Comparison of ENCODE assay signal across 8 cellular contexts in the genomic region with DNA sequence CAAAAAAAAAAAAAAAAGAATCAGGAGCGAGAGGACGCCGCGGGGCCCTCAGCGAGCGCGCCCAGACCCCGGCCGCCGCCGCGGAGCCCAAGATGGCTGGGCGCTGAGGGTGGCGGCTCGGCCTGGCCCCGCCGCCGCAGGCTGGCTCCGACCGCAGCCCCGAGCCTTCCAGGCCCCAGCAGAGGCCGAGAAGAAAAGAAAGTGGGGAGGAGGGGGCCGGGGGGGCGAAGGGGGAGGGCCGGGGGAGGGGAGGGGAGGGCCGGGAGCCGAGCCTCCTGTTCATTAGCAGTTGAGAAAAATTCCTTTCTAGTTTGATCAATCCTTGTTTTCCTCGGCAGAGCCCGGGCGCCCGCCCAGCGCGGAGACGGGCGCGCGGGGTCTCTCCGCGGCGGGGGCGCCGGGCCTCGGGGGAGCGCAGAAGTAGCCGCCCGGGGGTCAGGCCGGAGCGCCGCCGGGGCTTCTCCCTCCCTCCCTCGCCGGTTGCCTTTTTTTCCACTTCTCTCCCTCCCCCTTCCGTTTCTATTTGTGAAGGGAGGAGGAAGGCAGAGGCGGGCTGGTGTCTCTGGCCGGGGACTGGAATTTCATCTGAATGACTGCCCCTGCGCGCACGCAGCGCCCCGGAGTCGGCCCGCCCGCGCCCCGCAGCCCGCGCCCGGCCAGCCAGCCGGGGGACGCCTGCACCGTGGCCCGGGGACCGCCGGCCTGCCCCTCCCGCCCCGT. TPM values are rescaled to one million over a fixed set of nuclear protein-coding genes. Genes with fewer than 3 reads are reported as not detected.
DNase-seq lines count a peak whose midpoint lies in the region; ATAC-seq and TF ChIP-seq lines count a peak whose summit lies in the region.

No MANE protein-coding gene starts in this region.

- peak overlapping the region; percentile 99 for H3K27ac ChIP-seq in subcutaneous abdominal adipose tissue (ENCODE audit: low read depth, low read length)

- peaks cover 23% of the 10 kb centered on the region for H3K4me1 ChIP-seq in mucosa of descending colon (ENCODE audit: low read depth)
- H3K4me1 ChIP-seq in subcutaneous abdominal adipose tissue (ENCODE audit: control insufficient read depth in 5 of 5, insufficient read depth in 5 of 5, low read length in 5 of 5) = peaks cover 10 to 48% (median 34%) of the 10 kb centered on the region in 5 donors

- no peaks in the 10 kb centered on the region for H3K9me3 ChIP-seq in mucosa of descending colon
- H3K9me3 ChIP-seq in subcutaneous abdominal adipose tissue (ENCODE audit: control insufficient read depth in 5 of 5, low read length in 5 of 5) = no peaks in the 10 kb centered on the region

- DNase-seq in Ammon's horn (ENCODE audit: low spot score) (peak; percentile 84), NCI-H526 (lab: John Stamatoyannopoulos, UW) (peak; percentile 23 to 73), erythroblast (lab: John Stamatoyannopoulos, UW) (peak; percentile 74 to 81), mucosa of descending colon (peak; percentile 71 to 82 (median 78))
- DNase-seq in activated CD8-positive, alpha-beta memory T cell treated with anti-CD3 and anti-CD28 coated beads, Interleukin-2, amount 50 U/mL, for 4 hours = peak; percentile 51

- intact Hi-C loops in mucosa of descending colon (cut with DNase I, micrococcal nuclease) = no loop called here

- H3K4me3 ChIP-seq in mucosa of descending colon (peak overlapping the region; percentile 77), subcutaneous abdominal adipose tissue (ENCODE audit: low read depth in 1 of 5, low read length in 5 of 5) (peak overlapping the region; percentile 50 to 99 (median 97))

- H3K36me3 ChIP-seq in mucosa of descending colon (ENCODE audit: low read depth) (peaks cover 3% of the 10 kb centered on the region), subcutaneous abdominal adipose tissue (ENCODE audit: control insufficient read depth in 5 of 5, insufficient read depth in 5 of 5, low read length in 5 of 5) (peaks cover 0 to 9% (median 6%) of the 10 kb centered on the region in 5 donors)

- H3K9ac ChIP-seq in subcutaneous abdominal adipose tissue (ENCODE audit: low read length in 5 of 5) = peak overlapping the region in 4 of 5 donors; percentile 72 to 99 (median 88)

- TF ChIP-seq POLR2A in erythroblast (IDR thresholded peaks at IDR 0.05; ENCODE audit: low read length) = no peak

- ATAC-seq in GM21723 (IDR thresholded peaks at IDR 0.05; ENCODE audit: unreplicated experiment) (peak; percentile 3), mucosa of descending colon (peak; percentile 1), HG02884 (IDR thresholded peaks at IDR 0.05; ENCODE audit: unreplicated experiment) (no peak)

- H3K27me3 ChIP-seq in subcutaneous abdominal adipose tissue (ENCODE audit: control insufficient read depth in 5 of 5, insufficient read depth in 4 of 5, low read length in 5 of 5) = no peaks in the 10 kb centered on the region

- TF ChIP-seq CTCF in mucosa of descending colon (IDR thresholded peaks at IDR 0.05) = no peak

RNA-seq across cellular contexts. Expression of gene TRIM8, which starts 0.8 kb away (rescaled TPM):
- 10 to 100 TPM; 65.5 to 89.9 (median 71.3) TPM for total RNA-seq in mucosa of descending colon
